Comparison of ENCODE assay signal across 21 cellular contexts in genomic region chr1:205041121-205041758, GRCh38. TPM values are rescaled to one million over a fixed set of nuclear protein-coding genes. Genes with fewer than 3 reads are reported as not detected.
"Had no signal": no experiment of that assay in that cellular context is flagged by ENCODE, and none has a peak within 500 bp of the region (broad histone marks: within the 10 kb centered on the region; RNA-seq: fewer than 3 reads in every experiment).

No MANE protein-coding gene starts in this region.

- H3K4me1 Mint-ChIP-seq: activated CD4-positive, alpha-beta T cell treated with anti-CD3 and anti-CD28 coated beads for 36 hours; activated naive CD4-positive, alpha-beta T cell treated with anti-CD3 and anti-CD28 coated beads, Interleukin-2, amount 50 U/mL, for 24 hours; T-helper 17 cell had no signal

- H3K4me3 Mint-ChIP-seq: activated CD4-positive, alpha-beta memory T cell treated with anti-CD3 and anti-CD28 coated beads for 36 hours; activated CD4-positive, alpha-beta T cell treated with anti-CD3 and anti-CD28 coated beads for 36 hours; activated naive CD4-positive, alpha-beta T cell treated with anti-CD3 and anti-CD28 coated beads, Interleukin-2, amount 50 U/mL, for 24 hours; activated T-cell treated with anti-CD3 and anti-CD28 coated beads, Interleukin-2, amount 50 U/mL, for 24 hours; T-helper 17 cell had no signal

- H3K27ac ChIP-seq: adrenal gland, esophagus squamous epithelium, psoas muscle, spleen, stomach, thyroid gland, WERI-Rb-1 had no signal

- H3K9me3 ChIP-seq: adrenal gland, esophagus squamous epithelium, psoas muscle, spleen, stomach, thyroid gland had no signal

- H3K9me3 Mint-ChIP-seq: activated CD4-positive, alpha-beta memory T cell treated with anti-CD3 and anti-CD28 coated beads for 36 hours; activated T-cell treated with anti-CD3 and anti-CD28 coated beads, Interleukin-2, amount 50 U/mL, for 24 hours had no signal

- H3K4me3 ChIP-seq: adrenal gland, esophagus squamous epithelium, psoas muscle, spleen, stomach, thyroid gland had no signal

- H3K4me1 ChIP-seq: psoas muscle, thyroid gland had no signal

- H3K36me3 Mint-ChIP-seq: activated CD4-positive, alpha-beta memory T cell treated with anti-CD3 and anti-CD28 coated beads for 36 hours had no signal

- ATAC-seq: activated CD4-positive, alpha-beta T cell treated with anti-CD3 and anti-CD28 coated beads for 36 hours; psoas muscle; sciatic nerve; T-helper 17 cell had no signal

- H3K27me3 ChIP-seq: adrenal gland, thyroid gland had no signal

- DNase-seq: activated CD4-positive, alpha-beta memory T cell treated with anti-CD3 and anti-CD28 coated beads for 36 hours; activated CD4-positive, alpha-beta T cell treated with anti-CD3 and anti-CD28 coated beads for 36 hours; activated effector memory CD4-positive, alpha-beta T cell treated with anti-CD3 and anti-CD28 coated beads, Interleukin-2, amount 50 U/mL, for 16 hours; activated T-cell treated with anti-CD3 and anti-CD28 coated beads, Interleukin-2, amount 50 U/mL, for 24 hours; adrenal gland; cortex of kidney; effector CD8-positive, alpha-beta T cell; esophagus squamous epithelium; psoas muscle; spleen; stomach; T-helper 17 cell; thyroid gland; WERI-Rb-1 had no signal

- H3K36me3 ChIP-seq: adrenal gland, esophagus squamous epithelium, spleen, stomach, thyroid gland, WERI-Rb-1 had no signal

- H3K27ac Mint-ChIP-seq: activated CD4-positive, alpha-beta memory T cell treated with anti-CD3 and anti-CD28 coated beads for 36 hours; activated CD4-positive, alpha-beta T cell treated with anti-CD3 and anti-CD28 coated beads for 36 hours; activated naive CD4-positive, alpha-beta T cell treated with anti-CD3 and anti-CD28 coated beads, Interleukin-2, amount 50 U/mL, for 24 hours; activated T-cell treated with anti-CD3 and anti-CD28 coated beads, Interleukin-2, amount 50 U/mL, for 24 hours; T-helper 17 cell had no signal

RNA-seq across cellular contexts. Expression of gene CNTN2, which starts 1.8 kb away (rescaled TPM):
- total RNA-seq: activated CD4-positive, alpha-beta memory T cell treated with anti-CD3 and anti-CD28 coated beads for 36 hours; activated CD4-positive, alpha-beta T cell treated with anti-CD3 and anti-CD28 coated beads for 36 hours; endothelial cell of umbilical vein; fibroblast of villous mesenchyme; kidney epithelial cell; mesenteric fat pad; osteocyte; T-helper 17 cell had no signal
- polyA plus RNA-seq: endothelial cell of umbilical vein had no signal
